27 cellular contexts compared by ENCODE assay signal in the genomic region with DNA sequence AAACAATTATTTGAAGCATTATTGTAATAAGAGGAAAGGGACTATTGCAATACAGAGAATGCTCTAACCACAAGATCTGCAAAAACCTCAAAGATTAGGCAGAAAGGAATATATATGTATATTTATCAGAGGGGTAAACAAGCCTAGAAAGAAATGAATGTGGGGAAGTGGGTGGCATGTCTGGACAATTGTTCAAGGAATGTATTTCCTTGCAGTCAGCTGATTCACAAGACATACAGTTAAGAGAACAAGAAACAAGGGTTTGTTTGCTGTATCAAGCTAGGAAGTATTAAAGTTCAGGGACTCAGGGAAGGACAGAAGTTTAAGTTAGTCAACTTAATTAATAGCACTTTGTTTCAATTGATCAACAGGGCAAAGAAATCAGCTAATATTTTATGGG.
DNase-seq lines count a peak whose midpoint lies in the region; ATAC-seq, FAIRE-seq and TF ChIP-seq lines count a peak whose summit lies in the region.
"Had no signal": no experiment of that assay in that cellular context is flagged by ENCODE, and none has a peak within 500 bp of the region (broad histone marks: within the 10 kb centered on the region; RNA-seq: fewer than 3 reads in every experiment).

No MANE protein-coding gene starts in this region.

- no peak for FAIRE-seq in bronchial epithelial cell (lab: Jason Lieb, UNC)
- FAIRE-seq: HTR-8/SVneo, RCC 7860 had no signal

- DNase-seq in mammary epithelial cell = peak; percentile 53
- no peak for DNase-seq in MCF 10A (ENCODE audit: unreplicated experiment)
- peak; percentile 90 for DNase-seq in bronchial epithelial cell (ENCODE audit: low read depth)
- DNase-seq in foreskin keratinocyte = peak; percentile 65 to 82
- no peak for DNase-seq in smooth muscle cell (lab: John Stamatoyannopoulos, UW; ENCODE audit: unreplicated experiment)
- DNase-seq in NCI-H2227 treated with DMSO at 0.1 percent for 48 hours (lab: John Stamatoyannopoulos, UW) = no peak
- DNase-seq in amniotic stem cell (lab: John Stamatoyannopoulos, UW) = no peak
- DNase-seq: ACHN; Caco-2; CD4-positive, alpha-beta T cell; DMS 273 treated with DMSO at 0.1 percent for 48 hours; DMS79 treated with DMSO at 0.1 percent for 48 hours; GM23248; H9; IMR-90; MV-4-11; NCI-H1105 treated with DMSO at 0.1 percent for 48 hours; NCI-H2081; NCI-H2171; NCI-H526; SHP77 had no signal

- ATAC-seq in foreskin keratinocyte (peak; percentile 75), GM21825 (IDR thresholded peaks at IDR 0.05; ENCODE audit: unreplicated experiment) (no peak)

- dilution Hi-C loops in mammary epithelial cell (cut with HindIII; ENCODE audit: low sequenced_read_pairs) = no loop called here

- intact Hi-C loops in mammary epithelial cell (cut with micrococcal nuclease) = no loop called here
- intact Hi-C loops in MCF 10A (cut with micrococcal nuclease) = no loop called here

- H2AFZ ChIP-seq in mammary epithelial cell (ENCODE audit: low read depth, low read length) (peak overlapping the region; percentile 69), smooth muscle cell (ENCODE audit: low read depth) (peak overlapping the region; percentile 54)
- H2AFZ ChIP-seq: GM23248 had no signal

- H3K4me1 Mint-ChIP-seq in MCF 10A (ENCODE audit: insufficient read depth, unreplicated experiment) = peaks cover 11% of the 10 kb centered on the region
- H3K4me1 Mint-ChIP-seq: H9 had no signal

- no peaks in the 10 kb centered on the region for H3K9me3 ChIP-seq in mammary epithelial cell (replicated peaks; ENCODE audit: insufficient read depth, low read length)
- no peaks in the 10 kb centered on the region for H3K9me3 ChIP-seq in smooth muscle cell (replicated peaks; ENCODE audit: low read depth)
- H3K9me3 ChIP-seq: BLaER1, Caco-2 had no signal

- BruUV-seq in mammary epithelial cell (replicated peaks; lab: Mats Ljungman, UMichigan) (no TSS peak), MCF 10A (replicated peaks; lab: Mats Ljungman, UMichigan) (no TSS peak)

- no peaks in the 10 kb centered on the region for H3K36me3 ChIP-seq in mammary epithelial cell (ENCODE audit: insufficient read depth, low read length)
- no peaks in the 10 kb centered on the region for H3K36me3 ChIP-seq in bronchial epithelial cell (ENCODE audit: control insufficient read depth, insufficient read depth, low read length)
- H3K36me3 ChIP-seq in smooth muscle cell (ENCODE audit: low read depth) = no peaks in the 10 kb centered on the region
- H3K36me3 ChIP-seq: BLaER1 had no signal

- H3K4me1 ChIP-seq in mammary epithelial cell (ENCODE audit: insufficient read depth, low read length) = peaks cover 25% of the 10 kb centered on the region
- H3K4me1 ChIP-seq in foreskin keratinocyte = peaks cover 17% of the 10 kb centered on the region
- H3K4me1 ChIP-seq in smooth muscle cell (ENCODE audit: low read depth) = peaks cover 8% of the 10 kb centered on the region
- H3K4me1 ChIP-seq: BLaER1 had no signal

- H3K4me2 ChIP-seq in mammary epithelial cell (ENCODE audit: insufficient read depth, low read depth, low read length) = peak overlapping the region; percentile 70
- peak overlapping the region; percentile 53 for H3K4me2 ChIP-seq in smooth muscle cell
- H3K4me2 ChIP-seq: BLaER1, KMS-11 had no signal

- no peak for TF ChIP-seq CTCF in mammary epithelial cell (conservative IDR thresholded peaks at IDR 0.05 in 1 of 2, IDR thresholded peaks at IDR 0.05 in 1 of 2; ENCODE audit: extremely low read depth in 1 of 2, insufficient read depth in 1 of 2, low read depth in 1 of 2, low read length in 2 of 2)
- TF ChIP-seq CTCF in MCF 10A (IDR thresholded peaks at IDR 0.05; ENCODE audit: unreplicated experiment) = no peak
- no peak for TF ChIP-seq CTCF in bronchial epithelial cell (IDR thresholded peaks at IDR 0.05; ENCODE audit: insufficient read depth, low read length, severe bottlenecking)
- no peak for TF ChIP-seq CTCF in foreskin keratinocyte (conservative IDR thresholded peaks at IDR 0.05)
- no peak for TF ChIP-seq CTCF in smooth muscle cell (IDR thresholded peaks at IDR 0.05; ENCODE audit: borderline replicate concordance, insufficient read depth, poor library complexity, severe bottlenecking)

- H3K9ac ChIP-seq in mammary epithelial cell (ENCODE audit: insufficient read depth, low read length) (no peak overlapping the region), smooth muscle cell (ENCODE audit: low read depth) (no peak overlapping the region)
- H3K9ac ChIP-seq: BLaER1, GM23248, KMS-11 had no signal

- H4K20me1 ChIP-seq in mammary epithelial cell (ENCODE audit: insufficient read depth, low read length) (no peaks in the 10 kb centered on the region), smooth muscle cell (ENCODE audit: low read depth) (no peaks in the 10 kb centered on the region)
- H4K20me1 ChIP-seq: BLaER1 had no signal

- no peak overlapping the region for H3K4me3 ChIP-seq in mammary epithelial cell (replicated peaks in 1 of 3; ENCODE audit: insufficient read depth in 1 of 3, low read depth in 2 of 3, low read length in 3 of 3)
- no peak overlapping the region for H3K4me3 ChIP-seq in bronchial epithelial cell (ENCODE audit: low read depth, low read length)
- H3K4me3 ChIP-seq in smooth muscle cell = no peak overlapping the region
- H3K4me3 ChIP-seq: BLaER1, GM23248 had no signal

- CTCF ChIA-PET in mammary epithelial cell (lab: Charles Lee; ENCODE audit: low non-redundant PET) = interaction anchor here (0.9 kb wide), 1 partner anchor 57 kb away, joined by 5 read pairs; no protein-coding TSS in a partner anchor
- CTCF ChIA-PET in MCF 10A (lab: Yijun Ruan, JAX) = no interaction called here

- no peak overlapping the region for H3K4me3 Mint-ChIP-seq in MCF 10A (ENCODE audit: unreplicated experiment)
- H3K4me3 Mint-ChIP-seq: CD4-positive, alpha-beta T cell; H9 had no signal

- no peaks in the 10 kb centered on the region for H3K36me3 Mint-ChIP-seq in MCF 10A (ENCODE audit: insufficient read depth, unreplicated experiment)

- no peaks in the 10 kb centered on the region for H3K27me3 ChIP-seq in mammary epithelial cell (ENCODE audit: insufficient read depth, low read length)
- no peaks in the 10 kb centered on the region for H3K27me3 ChIP-seq in bronchial epithelial cell (ENCODE audit: control insufficient read depth, insufficient read depth, low read length)
- no peaks in the 10 kb centered on the region for H3K27me3 ChIP-seq in foreskin keratinocyte
- H3K27me3 ChIP-seq in smooth muscle cell (ENCODE audit: low read depth) = no peaks in the 10 kb centered on the region
- H3K27me3 ChIP-seq: BLaER1 had no signal

- in situ Hi-C loops in mammary epithelial cell (cut with MboI; ENCODE audit: low sequenced_read_pairs in 2 of 2) = no loop called here

- H3K79me2 ChIP-seq in mammary epithelial cell (ENCODE audit: insufficient read depth, low read length) = no peaks in the 10 kb centered on the region
- H3K79me2 ChIP-seq in smooth muscle cell (ENCODE audit: low read depth) = no peaks in the 10 kb centered on the region

- H3K27ac ChIP-seq in mammary epithelial cell (ENCODE audit: insufficient read depth, low read depth, low read length) (peak overlapping the region; percentile 41), foreskin keratinocyte (peak overlapping the region; percentile 23), smooth muscle cell (ENCODE audit: low read depth) (peak overlapping the region; percentile 20)
- H3K27ac ChIP-seq: 22Rv1, BLaER1, GM23248, KMS-11 had no signal

- H3K27me3 Mint-ChIP-seq in MCF 10A (ENCODE audit: insufficient read depth, unreplicated experiment) = no peaks in the 10 kb centered on the region
- H3K27me3 Mint-ChIP-seq: CD4-positive, alpha-beta T cell had no signal

- no peak overlapping the region for H3K27ac Mint-ChIP-seq in MCF 10A (ENCODE audit: low read depth, unreplicated experiment)
- H3K27ac Mint-ChIP-seq: CD4-positive, alpha-beta T cell; H9 had no signal

- H3K9me3 Mint-ChIP-seq in MCF 10A (ENCODE audit: unreplicated experiment) = peaks cover 2% of the 10 kb centered on the region
- H3K9me3 Mint-ChIP-seq: H9 had no signal

- H3F3A ChIP-seq in smooth muscle cell (ENCODE audit: low read depth) = no peaks in the 10 kb centered on the region

- POLR2A ChIA-PET in MCF 10A (lab: Yijun Ruan, JAX) = no interaction called here

Comparison
In these comparisons a context has a peak if more than half of its experiments do, and no peak if none do; other contexts are left out.
1. DNase-seq: peak in mammary epithelial cell (single experiment), bronchial epithelial cell (single experiment) and foreskin keratinocyte (2 of 2); none in MCF 10A (single experiment), smooth muscle cell (single experiment), NCI-H2227 treated with DMSO at 0.1 percent for 48 hours (single experiment) and amniotic stem cell (single experiment).
2. Peak in every context shown above with its lines, with median percentiles within 50 percentile points of each other: H3K27ac ChIP-seq.